16 cellular contexts compared by ENCODE assay signal in the genomic region with DNA sequence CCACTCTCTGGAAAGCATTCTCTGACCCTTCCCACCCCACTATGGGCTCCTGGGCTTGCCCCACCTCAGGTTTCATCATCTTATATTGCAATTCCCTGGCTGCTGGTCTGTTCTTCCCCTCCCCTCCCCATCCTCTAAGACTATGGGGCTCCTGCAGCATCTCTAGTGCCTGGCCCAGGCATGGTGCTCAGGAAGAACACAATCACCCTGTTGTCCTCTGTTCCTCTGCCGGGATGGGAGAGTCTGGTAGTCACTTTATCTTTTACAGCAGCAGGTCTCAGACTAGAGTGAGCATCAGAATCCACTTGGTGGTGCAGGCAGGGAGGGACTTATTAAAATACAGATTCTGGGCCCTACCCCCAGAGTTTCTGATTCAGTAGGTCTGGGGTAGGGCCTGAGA. TPM values are rescaled to one million over a fixed set of nuclear protein-coding genes. Genes with fewer than 3 reads are reported as not detected.
DNase-seq lines count a peak whose midpoint lies in the region; ATAC-seq and TF ChIP-seq lines count a peak whose summit lies in the region.
"Had no signal": no experiment of that assay in that cellular context is flagged by ENCODE, and none has a peak within 500 bp of the region (broad histone marks: within the 10 kb centered on the region; RNA-seq: fewer than 3 reads in every experiment).

No MANE protein-coding gene starts in this region.

- no peaks in the 10 kb centered on the region for H3K36me3 ChIP-seq in heart left ventricle
- no peaks in the 10 kb centered on the region for H3K36me3 ChIP-seq in endodermal cell (ENCODE audit: control insufficient read depth, insufficient read depth, low read length)
- H3K36me3 ChIP-seq in osteoblast (ENCODE audit: insufficient read depth, low read length), result no peaks in the 10 kb centered on the region
- no peaks in the 10 kb centered on the region for H3K36me3 ChIP-seq in vagina

- H3K4me1 Mint-ChIP-seq in endodermal cell, result peaks cover 8% of the 10 kb centered on the region

- peak overlapping the region in 7 of 12 donors; percentile 68 to 86 (median 77) for H3K27ac ChIP-seq in heart left ventricle
- H3K27ac ChIP-seq in endodermal cell (ENCODE audit: low read depth, low read length), result no peak overlapping the region
- H3K27ac ChIP-seq in osteoblast (ENCODE audit: low read depth, low read length), result no peak overlapping the region
- peak overlapping the region; percentile 8 for H3K27ac ChIP-seq in vagina

- H3K9me3 Mint-ChIP-seq in endodermal cell, result no peaks in the 10 kb centered on the region

- H4K20me1 ChIP-seq in osteoblast (ENCODE audit: insufficient read depth, low read length), result no peaks in the 10 kb centered on the region

- no peak overlapping the region for H3K4me3 ChIP-seq in heart left ventricle
- H3K4me3 ChIP-seq in endodermal cell (ENCODE audit: low read length), result no peak overlapping the region
- H3K4me3 ChIP-seq in osteoblast (ENCODE audit: insufficient read depth, low read length), result no peak overlapping the region
- no peak overlapping the region for H3K4me3 ChIP-seq in vagina

- peak overlapping the region; percentile 10 for H3K27ac Mint-ChIP-seq in endodermal cell

- 67 to 75% (median 69%) methylated on average over 1 of the region's 1 CpG for WGBS in heart left ventricle, 4 donors
- WGBS in endodermal cell (ENCODE audit: insufficient coverage in 1 of 2, insufficient read length in 1 of 2), 2 experiments, result 94 to 100% methylated on average over 1 of the region's 1 CpG

- H3K4me3 Mint-ChIP-seq in endodermal cell, result no peak overlapping the region

- no peak for TF ChIP-seq CTCF in heart left ventricle (IDR thresholded peaks at IDR 0.05)
- TF ChIP-seq CTCF in endodermal cell (conservative IDR thresholded peaks at IDR 0.05), result no peak
- TF ChIP-seq CTCF in osteoblast (IDR thresholded peaks at IDR 0.05; ENCODE audit: extremely low read depth, low read depth, low read length), result no peak
- no peak for TF ChIP-seq CTCF in vagina (IDR thresholded peaks at IDR 0.05)

- DNase-seq in heart left ventricle (no peak), Right ventricle myocardium superior (no peak), endodermal cell (no peak), osteoblast (ENCODE audit: insufficient read length, low spot score, missing footprints) (peak; percentile 9), vagina (ENCODE audit: extremely low spot score in 2 of 2) (no peak), UCSD-AML1 (lab: John Stamatoyannopoulos, UW; ENCODE audit: unreplicated experiment) (no peak), AG08395 (ENCODE audit: low spot score) (no peak)
- DNase-seq: C1 segment of cervical spinal cord, DMS 273 treated with DMSO at 0.1 percent for 48 hours, GOT3, KG1, NCI-H1694, NCI-H2107, NCI-H226, NCI-H524 treated with DMSO at 0.1 percent for 48 hours had no signal

- H3K36me3 Mint-ChIP-seq in endodermal cell (ENCODE audit: low read depth), result no peaks in the 10 kb centered on the region

- H3K79me2 ChIP-seq in osteoblast (ENCODE audit: insufficient read depth, low read length), result no peaks in the 10 kb centered on the region

- ATAC-seq in heart left ventricle (no peak), Right ventricle myocardium superior (ENCODE audit: poor library complexity) (no peak), HG03460 (IDR thresholded peaks at IDR 0.05; ENCODE audit: unreplicated experiment) (no peak)

- H2AFZ ChIP-seq in osteoblast (ENCODE audit: low read length), result no peak overlapping the region

- no peak overlapping the region for H3K9ac ChIP-seq in endodermal cell (ENCODE audit: extremely low read depth, low read length, poor library complexity, severe bottlenecking)

- intact Hi-C loops in heart left ventricle (cut with DNase I), result loop anchor here in 8 of 10 donors (1.0 to 10.0 kb wide), 10 partner anchors 83 to 371 kb away; partner anchors contain the start of gene PLCG1 (in 2 of the 8)
- intact Hi-C loops in Right ventricle myocardium superior (cut with DNase I), result loop anchor here (5.0 to 10.0 kb wide), 2 partner anchors 103 to 201 kb away; partner anchors contain the start of gene PLCG1
- intact Hi-C loops in vagina (cut with DNase I), result loop anchor here (5.0 to 10.0 kb wide), 3 partner anchors 88 to 351 kb away; no protein-coding TSS in a partner anchor

- H3K27me3 Mint-ChIP-seq in endodermal cell (ENCODE audit: insufficient read depth), result peaks cover 19% of the 10 kb centered on the region

- H3K27me3 ChIP-seq in heart left ventricle (peaks cover 0 to 4% (median 0%) of the 10 kb centered on the region in 9 donors), endodermal cell (ENCODE audit: control insufficient read depth, insufficient read depth, low read length, poor library complexity, severe bottlenecking) (peaks cover 14% of the 10 kb centered on the region), osteoblast (ENCODE audit: insufficient read depth, low read length) (no peaks in the 10 kb centered on the region), vagina (no peaks in the 10 kb centered on the region)

- TF ChIP-seq POLR2A in heart left ventricle (IDR thresholded peaks at IDR 0.05) (no peak), vagina (IDR thresholded peaks at IDR 0.05) (no peak)

- no peak overlapping the region for H3K4me2 ChIP-seq in osteoblast (ENCODE audit: insufficient read depth, low read length)

- H3K9me3 ChIP-seq in heart left ventricle, result no peaks in the 10 kb centered on the region
- no peaks in the 10 kb centered on the region for H3K9me3 ChIP-seq in endodermal cell (ENCODE audit: control insufficient read depth, low read length)
- H3K9me3 ChIP-seq in osteoblast (ENCODE audit: low read depth, low read length), result no peaks in the 10 kb centered on the region
- no peaks in the 10 kb centered on the region for H3K9me3 ChIP-seq in vagina

- peaks cover 0 to 24% (median 10%) of the 10 kb centered on the region in 12 donors for H3K4me1 ChIP-seq in heart left ventricle
- H3K4me1 ChIP-seq in endodermal cell (ENCODE audit: control insufficient read depth, insufficient read depth, low read length), result no peaks in the 10 kb centered on the region
- H3K4me1 ChIP-seq in osteoblast (ENCODE audit: insufficient read depth, low read length), result peaks cover 10% of the 10 kb centered on the region
- peaks cover 14% of the 10 kb centered on the region for H3K4me1 ChIP-seq in vagina

RNA-seq across cellular contexts. Expression of gene LPIN3, which starts 5.0 kb away (rescaled TPM):
- total RNA-seq in heart left ventricle, result 10 to 100 TPM; 13.2 to 24.1 (median 19.0) TPM
- 10 to 100 TPM; 12.8 to 23.1 TPM for polyA plus RNA-seq in heart left ventricle
- 18.6 TPM for total RNA-seq in Right ventricle myocardium superior
- 10 to 100 TPM; 13.1 to 13.2 TPM for total RNA-seq in endodermal cell
- 7.1 TPM for polyA plus RNA-seq in endodermal cell (2013, experiment 1 of 2)
- 6.8 TPM for polyA plus RNA-seq in endodermal cell (2013, experiment 2 of 2)
- 9.0 and 10.3 TPM in 2 replicates for total RNA-seq in osteoblast
- total RNA-seq in vagina, result 82.3 TPM

RNA-seq across cellular contexts. Expression of gene ZHX3, which starts 18.1 kb away (rescaled TPM):
- total RNA-seq in heart left ventricle, result 10 to 100 TPM; 26.3 to 43.9 (median 33.1) TPM
- 10 to 100 TPM; 10.9 to 17.2 TPM for polyA plus RNA-seq in heart left ventricle
- total RNA-seq in Right ventricle myocardium superior, result 31.7 TPM
- 1 to 10 TPM; 5.4 to 5.5 TPM for total RNA-seq in endodermal cell
- 8.3 TPM for polyA plus RNA-seq in endodermal cell (2013, experiment 1 of 2)
- polyA plus RNA-seq in endodermal cell (2013, experiment 2 of 2), result 6.9 TPM
- 35.4 and 36.6 TPM in 2 replicates for total RNA-seq in osteoblast
- 26.8 TPM for total RNA-seq in vagina

RNA-seq across cellular contexts. Expression of gene EMILIN3, which starts 31.0 kb away (rescaled TPM):
- total RNA-seq in heart left ventricle (1 to 10 TPM in 8 of 9 donors, under 1 TPM in 1; 0.24 to 9.3 (median 2.2) TPM), Right ventricle myocardium superior (5.6 TPM), endodermal cell (1 to 10 TPM; 5.3 to 9.6 TPM), osteoblast (not detected in 2 replicates), vagina (5.6 TPM)
- 1 to 10 TPM; 1.2 to 3.3 TPM for polyA plus RNA-seq in heart left ventricle
- polyA plus RNA-seq in endodermal cell (2013, experiment 1 of 2), result 9.3 TPM
- 8.2 TPM for polyA plus RNA-seq in endodermal cell (2013, experiment 2 of 2)

Comparison
In these comparisons a context has a peak if more than half of its experiments do, and no peak if none do; other contexts are left out.
1. H3K27ac ChIP-seq: peak in heart left ventricle (7 of 12) and vagina (single experiment); none in endodermal cell (single experiment) and osteoblast (single experiment).